ENCODE assay signal across 23 cellular contexts in genomic region chr2:99936065-99936464, GRCh38.
"Had no signal": no experiment of that assay in that cellular context is flagged by ENCODE, and none has a peak within 500 bp of the region (broad histone marks: within the 10 kb centered on the region; RNA-seq: fewer than 3 reads in every experiment).

No MANE protein-coding gene starts in this region.

- H3K4me1 ChIP-seq: ascending aorta, gastrocnemius medialis, left lung, testis, upper lobe of left lung had no signal

- H3K9me3 ChIP-seq: ascending aorta, breast epithelium, gastrocnemius medialis, left lung, mucosa of descending colon, stomach, testis, upper lobe of left lung had no signal

- H3K36me3 ChIP-seq: ascending aorta, breast epithelium, gastrocnemius medialis, left lung, upper lobe of left lung had no signal

- ATAC-seq: activated naive CD8-positive, alpha-beta T cell treated with anti-CD3 and anti-CD28 coated beads, Interleukin-2, amount 50 U/mL, for 24 hours; activated T-helper 17 cell treated with anti-CD3 and anti-CD28 coated beads, Interleukin-2, amount 50 U/mL, for 72 hours; effector memory CD8-positive, alpha-beta T cell; gastrocnemius medialis; left lung; mucosa of descending colon; natural killer cell; right cardiac atrium had no signal

- H3K27me3 ChIP-seq: ascending aorta, breast epithelium, gastrocnemius medialis, left lung, stomach, testis, upper lobe of left lung had no signal

- H3K27ac ChIP-seq: ascending aorta, breast epithelium, gastrocnemius medialis, left lung, skin epidermis, stomach, testis, upper lobe of left lung had no signal

- DNase-seq: activated CD4-positive, alpha-beta T cell treated with anti-CD3 and anti-CD28 coated beads for 1 hour; activated CD4-positive, alpha-beta T cell treated with anti-CD3 and anti-CD28 coated beads, Interleukin-2, amount 50 U/mL, for 4 hours; activated naive CD4-positive, alpha-beta T cell treated with Interleukin-2 at 50 U/mL for 16 hours; activated naive CD8-positive, alpha-beta T cell treated with anti-CD3 and anti-CD28 coated beads, Interleukin-2, amount 50 U/mL, for 24 hours; cerebellar nuclear complex; effector memory CD8-positive, alpha-beta T cell; gastrocnemius medialis; kidney; left lung; mammary epithelial cell; mucosa of descending colon; natural killer cell; occipital lobe; right cardiac atrium; stimulated activated CD4-positive, alpha-beta T cell treated with anti-CD3 and anti-CD28 coated beads, Interleukin-4, amount 100 ng/mL, for 4 hours; stomach; T-helper 2 cell; testis; upper lobe of left lung had no signal

- H3K4me3 ChIP-seq: ascending aorta, breast epithelium, gastrocnemius medialis, left lung, mucosa of descending colon, skin epidermis, stomach, testis, upper lobe of left lung had no signal
